In genomic region chr9:131656356-131657030, GRCh38 we compare ENCODE assay signal across 8 cellular contexts.
A peak's percentile ranks its signal among the peaks of the same experiment; 100 is the strongest.
DNase-seq lines count a peak whose midpoint lies in the region; ATAC-seq and TF ChIP-seq lines count a peak whose summit lies in the region.

No MANE protein-coding gene starts in this region.

- no peaks in the 10 kb centered on the region for H3K9me3 Mint-ChIP-seq in T-cell

- no peaks in the 10 kb centered on the region for H3K27me3 Mint-ChIP-seq in T-cell

- ATAC-seq in GM18858 (IDR thresholded peaks at IDR 0.05; ENCODE audit: unreplicated experiment), result peak; percentile 64
- ATAC-seq in HG03039 (IDR thresholded peaks at IDR 0.05; ENCODE audit: unreplicated experiment), result peak; percentile 72
- peak; percentile 90 to 94 (median 92) for ATAC-seq in T-cell (replicated peaks in 1 of 4)
- ATAC-seq in body of pancreas, result peak; percentile 7

- TF ChIP-seq CTCF in body of pancreas (IDR thresholded peaks at IDR 0.05), result no peak
- no peak for TF ChIP-seq CTCF in stomach (IDR thresholded peaks at IDR 0.05)

- CTCF ChIA-PET in T-cell (lab: Charles Lee), result interaction anchor here in 1 of 2 donors (0.5 to 1.3 kb wide), 8 partner anchors 12 to 77 kb away, joined by 3 to 5 read pairs (median 3); no protein-coding TSS in a partner anchor

- H3K4me3 Mint-ChIP-seq in T-cell, result peak overlapping the region; percentile 41 to 53 (median 50)

- H3K27ac Mint-ChIP-seq in T-cell, result peak overlapping the region; percentile 93 to 94

- DNase-seq in T-cell (peak in 33 of 34 experiments; percentile 51 to 85 (median 75)), body of pancreas (peak in 3 of 4 donors; percentile 44 to 85 (median 45)), lung microvascular endothelial cell (ENCODE audit: low read depth in 2 of 2) (peak; percentile 30 to 97), stomach (peak; percentile 62), A172 (ENCODE audit: low spot score) (no peak), COLO829 (ENCODE audit: low spot score) (no peak)

- POLR2A ChIA-PET in T-cell (lab: Charles Lee), result interaction anchor here (0.6 to 0.7 kb wide), 3 partner anchors 10 to 101 kb away, joined by 3 to 5 read pairs (median 3); no protein-coding TSS in a partner anchor

- WGBS in body of pancreas, 2 donors, result 56 to 80% methylated on average over 9 of the region's 9 CpGs
- WGBS in stomach, 5 donors, result 54 to 81% (median 74%) methylated on average over 9 of the region's 9 CpGs

- intact Hi-C loops in body of pancreas (cut with DNase I), result no loop called here
- intact Hi-C loops in stomach (cut with DNase I; ENCODE audit: low total_unique reads), result no loop called here

- no peak for TF ChIP-seq EP300 in stomach (IDR thresholded peaks at IDR 0.05)

- H3K36me3 ChIP-seq in body of pancreas (replicated peaks in 1 of 2; ENCODE audit: insufficient read depth in 1 of 2, low read depth in 2 of 2), result no peaks in the 10 kb centered on the region
- no peaks in the 10 kb centered on the region for H3K36me3 ChIP-seq in stomach

- H3K27me3 ChIP-seq in body of pancreas (no peaks in the 10 kb centered on the region), stomach (no peaks in the 10 kb centered on the region)

- peak overlapping the region; percentile 55 to 82 (median 72) for H3K27ac ChIP-seq in body of pancreas
- peak overlapping the region; percentile 11 to 83 (median 69) for H3K27ac ChIP-seq in stomach

- TF ChIP-seq POLR2A in body of pancreas (IDR thresholded peaks at IDR 0.05) (peak in 1 of 3 donors; percentile 32), stomach (IDR thresholded peaks at IDR 0.05) (no peak)

- peaks cover 76 to 87% (median 85%) of the 10 kb centered on the region in 3 donors for H3K4me1 Mint-ChIP-seq in T-cell

- H3K9me3 ChIP-seq in body of pancreas, result no peaks in the 10 kb centered on the region
- H3K9me3 ChIP-seq in stomach, result no peaks in the 10 kb centered on the region

- no peak overlapping the region for H3K4me3 ChIP-seq in body of pancreas
- H3K4me3 ChIP-seq in stomach, result no peak overlapping the region

- H3K4me1 ChIP-seq in body of pancreas (peaks cover 70% of the 10 kb centered on the region), stomach (peaks cover 46 to 84% (median 65%) of the 10 kb centered on the region in 4 donors)

- H3K36me3 Mint-ChIP-seq in T-cell, result no peaks in the 10 kb centered on the region

Comparison
In these comparisons a context has a peak if more than half of its experiments do, and no peak if none do; other contexts are left out.
1. ATAC-seq: peak in every context shown above with its lines; median percentile 92 in T-cell; 72 in HG03039; 64 in GM18858; 7 in body of pancreas.
2. DNase-seq: peak in T-cell (33 of 34), body of pancreas (3 of 4), lung microvascular endothelial cell (2 of 2) and stomach (single experiment); none in A172 (single experiment) and COLO829 (single experiment).